Comparison of ENCODE assay signal across 26 cellular contexts in genomic region chr4:150094676-150095075, GRCh38.
"Had no signal": no experiment of that assay in that cellular context is flagged by ENCODE, and none has a peak within 500 bp of the region (broad histone marks: within the 10 kb centered on the region; RNA-seq: fewer than 3 reads in every experiment).

No MANE protein-coding gene starts in this region.

- DNase-seq: stimulated activated CD4-positive, alpha-beta T cell treated with anti-CD3 and anti-CD28 coated beads, Interleukin-2, amount 100 ng/mL, for 48 hours; stimulated activated CD4-positive, alpha-beta T cell treated with anti-CD3 and anti-CD28 coated beads, Interleukin-4, amount 100 ng/mL, for 1 hour; stimulated activated CD4-positive, alpha-beta T cell treated with anti-CD3 and anti-CD28 coated beads, Interleukin-4, amount 100 ng/mL, for 24 hours; stimulated activated CD4-positive, alpha-beta T cell treated with anti-CD3 and anti-CD28 coated beads, Interleukin-4, amount 100 ng/mL, for 4 hours; stimulated activated CD8-positive, alpha-beta memory T cell treated with anti-CD3 and anti-CD28 coated beads, Interleukin-4, amount 100 ng/mL, for 48 hours; stimulated activated naive B cell treated with anti-CD40 and anti-IgM and Interleukin-4, amounts not matched to agents 10 μg/mL and 1 μg/mL and 100 μg/mL, for 72 hours; stimulated activated naive CD4-positive, alpha-beta T cell; stimulated activated naive CD4-positive, alpha-beta T cell treated with Interleukin-2 at 50 U/mL for 16 hours; stimulated activated naive CD8-positive, alpha-beta T cell treated with anti-CD3 and anti-CD28 coated beads, Interleukin-15, amount 100 ng/mL, for 72 hours; stimulated activated naive CD8-positive, alpha-beta T cell treated with anti-CD3 and anti-CD28 coated beads, Interleukin-15, Interleukin-2, amounts not matched to agents 100 U/mL and 50 U/mL, for 24 hours; stomach; substantia nigra; testis; thyroid gland; tibial artery; transverse colon; trophoblast cell; upper lobe of left lung; upper lobe of right lung; uterus had no signal

- H3K4me3 ChIP-seq: stomach, suprapubic skin, testis, thoracic aorta, thyroid gland, tibial artery, tibial nerve, transverse colon, upper lobe of left lung, upper lobe of right lung, uterus, vagina had no signal

- H3K27ac ChIP-seq: stomach, suprapubic skin, testis, thoracic aorta, thyroid gland, tibial artery, tibial nerve, transverse colon, upper lobe of left lung, upper lobe of right lung, uterus, vagina had no signal

- ATAC-seq: stimulated activated effector memory CD8-positive, alpha-beta T cell treated with anti-CD3 and anti-CD28 coated beads, Interleukin-12 subunit alpha, Interleukin-12 subunit beta, amount 100 ng/mL, for 72 hours; stimulated activated memory B cell treated with anti-CD40 and anti-IgM and Interleukin-4, amounts not matched to agents 10 μg/mL and 1 μg/mL and 100 μg/mL, for 72 hours; stimulated activated naive CD8-positive, alpha-beta T cell treated with anti-CD3 and anti-CD28 coated beads, Interleukin-15, amount 100 ng/mL, for 72 hours; stimulated activated naive CD8-positive, alpha-beta T cell treated with anti-CD3 and anti-CD28 coated beads, Interleukin-15, Interleukin-2, amounts not matched to agents 100 U/mL and 50 U/mL, for 24 hours; upper lobe of right lung had no signal

- H3K4me1 ChIP-seq: suprapubic skin, testis, tibial nerve, transverse colon, upper lobe of left lung, upper lobe of right lung, uterus, vagina had no signal

- H3K36me3 ChIP-seq: stomach, suprapubic skin, thoracic aorta, thyroid gland, tibial artery, tibial nerve, transverse colon, upper lobe of left lung, upper lobe of right lung, uterus, vagina had no signal

- H3K9me3 ChIP-seq: stomach, suprapubic skin, testis, thoracic aorta, thyroid gland, tibial artery, tibial nerve, transverse colon, upper lobe of left lung, upper lobe of right lung, uterus, vagina had no signal

- H3K27me3 ChIP-seq: stomach, suprapubic skin, testis, thyroid gland, tibial artery, tibial nerve, transverse colon, upper lobe of left lung, upper lobe of right lung, uterus, vagina had no signal
